In genomic region chr6:149860834-149861602, GRCh38 we compare ENCODE assay signal across 1 cellular context.
TF ChIP-seq lines count a peak whose summit lies in the region.

No MANE protein-coding gene starts in this region.

TF ChIP-seq in HepG2, 621 proteins besides CTCF, POLR2A, EP300 and RAD21 (continued from another document and continues in another):
- 0 out of 4 replicates have a peak, but pooled peaks of 1 of the 2 experiments have one; percentile 63 for TF ChIP-seq REST (IDR thresholded peaks at IDR 0.05; ENCODE audit: borderline replicate concordance in 1 of 2, low read depth in 1 of 2, low read length in 2 of 2)
- TF ChIP-seq ZNF234 (CRISPR knock-in tag; conservative IDR thresholded peaks at IDR 0.05) = no peak
- TF ChIP-seq RCOR2 (CRISPR knock-in tag; IDR thresholded peaks at IDR 0.05) = no peak
- peak; percentile 57; the same call in 1 of the 2 replicates for TF ChIP-seq ZNF281 (CRISPR knock-in tag; IDR thresholded peaks at IDR 0.05; ENCODE audit: borderline replicate concordance)
- TF ChIP-seq HNRNPH1 (optimal IDR thresholded peaks at IDR 0.05; ENCODE audit: low read depth, low read length) = no peak
- peak; percentile 86; the same call in 1 of the 2 replicates for TF ChIP-seq HMG20A (CRISPR knock-in tag; IDR thresholded peaks at IDR 0.05; ENCODE audit: borderline replicate concordance)
- peak; percentile 46; the same call in 1 of the 2 replicates for TF ChIP-seq POLR2G (IDR thresholded peaks at IDR 0.05; ENCODE audit: low read depth, low read length)
- peak; percentile 42; the same call in 1 of the 2 replicates for TF ChIP-seq ZFP90 (CRISPR knock-in tag; IDR thresholded peaks at IDR 0.05; ENCODE audit: borderline replicate concordance)
- peak; percentile 50; the same call in 1 of the 2 replicates for TF ChIP-seq JUND (CRISPR knock-in tag; IDR thresholded peaks at IDR 0.05)
- 0 out of 2 replicates have a peak, but pooled peaks have one; percentile 10 for TF ChIP-seq FOSL1 (CRISPR knock-in tag; IDR thresholded peaks at IDR 0.05; ENCODE audit: borderline replicate concordance)
- no peak for TF ChIP-seq ZNF138 (CRISPR knock-in tag; IDR thresholded peaks at IDR 0.05; ENCODE audit: low read depth)
- TF ChIP-seq NFKBIZ (CRISPR knock-in tag; IDR thresholded peaks at IDR 0.05) = no peak
- no peak; the same call in 1 of the 2 replicates for TF ChIP-seq ZNF451 (CRISPR knock-in tag; IDR thresholded peaks at IDR 0.05)
- TF ChIP-seq FOXJ3 (CRISPR knock-in tag; IDR thresholded peaks at IDR 0.05; ENCODE audit: borderline replicate concordance) = peak; percentile 76; the same call in 1 of the 2 replicates
- TF ChIP-seq IKZF1 (IDR thresholded peaks at IDR 0.05) = no peak
- no peak; the same call in 1 of the 2 replicates for TF ChIP-seq ZNF232 (CRISPR knock-in tag; IDR thresholded peaks at IDR 0.05; ENCODE audit: borderline replicate concordance)
- TF ChIP-seq NFATC3 (CRISPR knock-in tag; IDR thresholded peaks at IDR 0.05) = no peak
- TF ChIP-seq ZNF75D (CRISPR knock-in tag; IDR thresholded peaks at IDR 0.05; ENCODE audit: borderline replicate concordance) = no peak
- 0 out of 2 replicates have a peak, but pooled peaks have one; percentile 51 for TF ChIP-seq ZNF549 (CRISPR knock-in tag; IDR thresholded peaks at IDR 0.05)
- TF ChIP-seq ZSCAN5A (CRISPR knock-in tag; IDR thresholded peaks at IDR 0.05; ENCODE audit: borderline replicate concordance) = 0 out of 2 replicates have a peak, but pooled peaks have one; percentile 46
- TF ChIP-seq BORCS8-MEF2B (CRISPR knock-in tag; IDR thresholded peaks at IDR 0.05) = peak; percentile 77
- peak; percentile 94 for TF ChIP-seq HNF4A (CRISPR knock-in tag; IDR thresholded peaks at IDR 0.05)
- TF ChIP-seq JARID2 (CRISPR knock-in tag; IDR thresholded peaks at IDR 0.05; ENCODE audit: insufficient replicate concordance) = no peak
- no peak for TF ChIP-seq RORA (CRISPR knock-in tag; IDR thresholded peaks at IDR 0.05)
- no peak for TF ChIP-seq RBM22 (optimal IDR thresholded peaks at IDR 0.05; ENCODE audit: low read length)
- TF ChIP-seq BRD4 (CRISPR knock-in tag; IDR thresholded peaks at IDR 0.05) = peak; percentile 50; the same call in 1 of the 2 replicates
- no peak for TF ChIP-seq ZBTB8A (CRISPR knock-in tag; IDR thresholded peaks at IDR 0.05; ENCODE audit: borderline replicate concordance, low read depth)
- no peak; the same call in 1 of the 2 replicates for TF ChIP-seq ZBTB7B (CRISPR knock-in tag; IDR thresholded peaks at IDR 0.05)
- peak; percentile 26; the same call in 1 of the 2 replicates for TF ChIP-seq ZNF3 (CRISPR knock-in tag; IDR thresholded peaks at IDR 0.05)
- no peak for TF ChIP-seq ZNF879 (CRISPR knock-in tag; IDR thresholded peaks at IDR 0.05)
- TF ChIP-seq CERS6 (CRISPR knock-in tag; IDR thresholded peaks at IDR 0.05) = no peak
- TF ChIP-seq ZBTB34 (CRISPR knock-in tag; IDR thresholded peaks at IDR 0.05) = peak; percentile 93; the same call in 1 of the 2 replicates
- no peak for TF ChIP-seq GPN1 (CRISPR knock-in tag; IDR thresholded peaks at IDR 0.05; ENCODE audit: borderline replicate concordance)
- TF ChIP-seq IRF9 (CRISPR knock-in tag; IDR thresholded peaks at IDR 0.05; ENCODE audit: borderline replicate concordance) = no peak
- peak; percentile 55; the same call in 1 of the 2 replicates for TF ChIP-seq KDM3A (CRISPR knock-in tag; IDR thresholded peaks at IDR 0.05; ENCODE audit: low read depth)
- peak; percentile 28; the same call in 1 of the 2 replicates for TF ChIP-seq ZNF704 (CRISPR knock-in tag; IDR thresholded peaks at IDR 0.05; ENCODE audit: borderline replicate concordance)
- peak; percentile 95 for TF ChIP-seq ZNF792 (CRISPR knock-in tag; IDR thresholded peaks at IDR 0.05)
- TF ChIP-seq FOXO1 (CRISPR knock-in tag; IDR thresholded peaks at IDR 0.05) = peak; percentile 96
- peak; percentile 63; the same call in 1 of the 2 replicates for TF ChIP-seq SMAD9 (CRISPR knock-in tag; IDR thresholded peaks at IDR 0.05)
- TF ChIP-seq GTF3A (CRISPR knock-in tag; conservative IDR thresholded peaks at IDR 0.05) = no peak
- no peak; the same call in 1 of the 2 replicates for TF ChIP-seq PLSCR1 (CRISPR knock-in tag; IDR thresholded peaks at IDR 0.05; ENCODE audit: borderline replicate concordance)
- 0 out of 2 replicates have a peak, but pooled peaks have one; percentile 36 for TF ChIP-seq TGIF2 (CRISPR knock-in tag; IDR thresholded peaks at IDR 0.05)
- TF ChIP-seq ATF5 (CRISPR knock-in tag; IDR thresholded peaks at IDR 0.05; ENCODE audit: low read depth) = no peak
- TF ChIP-seq TBX2 (CRISPR knock-in tag; IDR thresholded peaks at IDR 0.05; ENCODE audit: borderline replicate concordance) = peak; percentile 80; the same call in 1 of the 2 replicates
- peak; percentile 95 for TF ChIP-seq CEBPB (IDR thresholded peaks at IDR 0.05; ENCODE audit: borderline replicate concordance, low read depth, low read length)
- TF ChIP-seq ZNF331 (CRISPR knock-in tag; IDR thresholded peaks at IDR 0.05) = peak; percentile 91; the same call in 1 of the 2 replicates
- no peak for TF ChIP-seq ZNF329 (CRISPR knock-in tag; IDR thresholded peaks at IDR 0.05; ENCODE audit: low read depth)
- TF ChIP-seq GABPA (IDR thresholded peaks at IDR 0.05; ENCODE audit: low read depth, low read length) = no peak
- TF ChIP-seq GABPA (CRISPR knock-in tag; IDR thresholded peaks at IDR 0.05; ENCODE audit: low read depth) = no peak
- peak; percentile 95; the same call in 1 of the 2 replicates for TF ChIP-seq ZNF292 (CRISPR knock-in tag; IDR thresholded peaks at IDR 0.05; ENCODE audit: borderline replicate concordance, low read depth)
- peak; percentile 69 for TF ChIP-seq CBX1 (IDR thresholded peaks at IDR 0.05; ENCODE audit: low read depth)
- TF ChIP-seq NFE2L2 (IDR thresholded peaks at IDR 0.05; ENCODE audit: low read length) = no peak
- TF ChIP-seq EEA1 (CRISPR knock-in tag; IDR thresholded peaks at IDR 0.05; ENCODE audit: borderline replicate concordance) = no peak
- TF ChIP-seq ZSCAN30 (CRISPR knock-in tag; IDR thresholded peaks at IDR 0.05) = no peak; the same call in 1 of the 2 replicates
- no peak for TF ChIP-seq CBFB (CRISPR knock-in tag; IDR thresholded peaks at IDR 0.05)
- TF ChIP-seq ETV6 (CRISPR knock-in tag; conservative IDR thresholded peaks at IDR 0.05) = no peak
- 0 out of 2 replicates have a peak, but pooled peaks have one; percentile 52 for TF ChIP-seq NAIF1 (CRISPR knock-in tag; IDR thresholded peaks at IDR 0.05; ENCODE audit: borderline replicate concordance)
